ENCODE assay signal across 26 cellular contexts in genomic region chr4:150699599-150699998, GRCh38.
"Had no signal": no experiment of that assay in that cellular context is flagged by ENCODE, and none has a peak within 500 bp of the region (broad histone marks: within the 10 kb centered on the region; RNA-seq: fewer than 3 reads in every experiment).

No MANE protein-coding gene starts in this region.

- H3K4me3 ChIP-seq: gastroesophageal sphincter, lung, right atrium auricular region, skin epidermis, transverse colon, vagina had no signal

- H3K27me3 ChIP-seq: gastroesophageal sphincter, right atrium auricular region, transverse colon, vagina had no signal

- H3K36me3 ChIP-seq: gastroesophageal sphincter, right atrium auricular region, transverse colon, vagina had no signal

- H3K27ac ChIP-seq: gastroesophageal sphincter, right atrium auricular region, skin epidermis, transverse colon, vagina had no signal

- H3K4me1 ChIP-seq: gastroesophageal sphincter, right atrium auricular region, transverse colon, vagina had no signal

- ATAC-seq: activated CD8-positive, alpha-beta T cell treated with anti-CD3 and anti-CD28 coated beads, Interleukin-2, amount 10 ng/mL, durations not matched to agents 7 days and 5 days; activated naive CD8-positive, alpha-beta T cell treated with anti-CD3 and anti-CD28 coated beads, Interleukin-2, amount 50 U/mL, for 24 hours; esophagus mucosa; gastroesophageal sphincter; left colon; natural killer cell; stimulated activated effector memory CD8-positive, alpha-beta T cell treated with anti-CD3 and anti-CD28 coated beads, Interleukin-12 subunit alpha, Interleukin-12 subunit beta, amount 100 ng/mL, for 72 hours; T-cell had no signal

- FAIRE-seq: islet of Langerhans, TTC549 had no signal

- DNase-seq: activated CD4-positive, alpha-beta T cell treated with anti-CD3 and anti-CD28 coated beads for 1 hour; activated CD4-positive, alpha-beta T cell treated with anti-CD3 and anti-CD28 coated beads, Interleukin-2, amount 50 U/mL, for 1 hour; activated CD8-positive, alpha-beta T cell treated with anti-CD3 and anti-CD28 coated beads, Interleukin-2, amount 10 ng/mL, durations not matched to agents 7 days and 5 days; activated gamma-delta T cell; activated naive CD4-positive, alpha-beta T cell treated with anti-CD3 and anti-CD28 coated beads, Interleukin-2, amount 50 U/mL, for 16 hours; activated naive CD8-positive, alpha-beta T cell treated with anti-CD3 and anti-CD28 coated beads, Interleukin-2, amount 50 U/mL, for 24 hours; aorta; central memory CD4-positive, alpha-beta T cell; dermis blood vessel endothelial cell; effector CD8-positive, alpha-beta T cell; head of caudate nucleus; hypothalamus; left colon; natural killer cell; stimulated activated CD4-positive, alpha-beta T cell treated with anti-CD3 and anti-CD28 coated beads, Interleukin-2, amount 100 ng/mL, for 24 hours; T-cell; transverse colon had no signal

- H3K9me3 ChIP-seq: gastroesophageal sphincter, right atrium auricular region, transverse colon, vagina had no signal
